Comparison of ENCODE assay signal across 8 cellular contexts in genomic region chr1:161132410-161133219, GRCh38. TPM values are rescaled to one million over a fixed set of nuclear protein-coding genes. Genes with fewer than 3 reads are reported as not detected.
DNase-seq lines count a peak whose midpoint lies in the region; ATAC-seq, FAIRE-seq and TF ChIP-seq lines count a peak whose summit lies in the region.

TSS of gene DEDD (minus strand) at chr1:161132667. CDS start at chr1:161124462, 8,205 bp downstream.

- peak within 1 kb of the TSS; percentile 97 for H3K27ac ChIP-seq in left ventricle myocardium inferior (replicated peaks)
- H3K27ac ChIP-seq in psoas muscle = peak within 1 kb of the TSS; percentile 92

- H3K4me3 Mint-ChIP-seq in T-helper 1 cell treated with Interleukin-12 subunit alpha and Interleukin-12 subunit beta and Interleukin-4 antibody, amounts not matched to agents 30 μg/mL and 1 μg/mL, for 36 hours = no peak within 1 kb of the TSS

- peaks cover 16% of the 10 kb centered on the region for H3K36me3 ChIP-seq in left ventricle myocardium inferior
- H3K36me3 ChIP-seq in psoas muscle (ENCODE audit: insufficient read depth in 1 of 2, low read depth in 1 of 2) = peaks cover 9 to 31% of the 10 kb centered on the region in 2 donors

- H3K27me3 ChIP-seq in left ventricle myocardium inferior (ENCODE audit: low read depth) (no peaks in the 10 kb centered on the region), psoas muscle (ENCODE audit: insufficient read depth in 3 of 3, low read length in 2 of 3) (no peaks in the 10 kb centered on the region)

- in situ Hi-C loops in GM13977 (cut with MboI; ENCODE audit: low pct_unique_long_range_greater_than_20kb, low sequenced_read_pairs, unreplicated experiment) = no loop called here

- peaks cover 37% of the 10 kb centered on the region for H3K4me1 Mint-ChIP-seq in T-helper 1 cell treated with Interleukin-12 subunit alpha and Interleukin-12 subunit beta and Interleukin-4 antibody, amounts not matched to agents 30 μg/mL and 1 μg/mL, for 36 hours (ENCODE audit: low read depth)

- 0% methylated on average over 43 to 68 of the region's 68 CpGs for WGBS in psoas muscle, 3 donors

- peak within 1 kb of the TSS; percentile 88 for H3K27ac Mint-ChIP-seq in T-helper 1 cell treated with Interleukin-12 subunit alpha and Interleukin-12 subunit beta and Interleukin-4 antibody, amounts not matched to agents 30 μg/mL and 1 μg/mL, for 36 hours

- no peaks in the 10 kb centered on the region for H3K9me3 Mint-ChIP-seq in T-helper 1 cell treated with Interleukin-12 subunit alpha and Interleukin-12 subunit beta and Interleukin-4 antibody, amounts not matched to agents 30 μg/mL and 1 μg/mL, for 36 hours

- H3K9me3 ChIP-seq in left ventricle myocardium inferior (replicated peaks) (no peaks in the 10 kb centered on the region), psoas muscle (no peaks in the 10 kb centered on the region)

- H3K4me3 ChIP-seq in left ventricle myocardium inferior (peak within 1 kb of the TSS; percentile 80), psoas muscle (peak within 1 kb of the TSS; percentile 71)

- no peak for FAIRE-seq in urothelium cell line (lab: Jason Lieb, UNC)

- peak; percentile 92 for ATAC-seq in HG02884 (IDR thresholded peaks at IDR 0.05; ENCODE audit: unreplicated experiment)
- ATAC-seq in psoas muscle = peak; percentile 94 to 96 (median 95)

- H3K36me3 Mint-ChIP-seq in T-helper 1 cell treated with Interleukin-12 subunit alpha and Interleukin-12 subunit beta and Interleukin-4 antibody, amounts not matched to agents 30 μg/mL and 1 μg/mL, for 36 hours (ENCODE audit: low read depth) = peaks cover 11% of the 10 kb centered on the region

- intact Hi-C loops in left ventricle myocardium inferior (cut with micrococcal nuclease) (no loop called here), psoas muscle (cut with DNase I) (loop anchor here (1.0 to 5.0 kb wide), 3 partner anchors 22 to 85 kb away; partner anchors contain the start of genes B4GALT3 (in 1 of the 2) and USF1 (in 1 of the 2))

- peak; percentile 96 for DNase-seq in GM13977 (ENCODE audit: low spot score)
- DNase-seq in NCI-H1694 (lab: John Stamatoyannopoulos, UW) = peak; percentile 98
- DNase-seq in amniotic stem cell (lab: John Stamatoyannopoulos, UW) = peak; percentile 85
- DNase-seq in left ventricle myocardium inferior = peak; percentile 93
- peak; percentile 95 to 98 for DNase-seq in psoas muscle
- peak; percentile 91 for DNase-seq in urothelium cell line (ENCODE audit: low spot score)

- H3K27me3 Mint-ChIP-seq in T-helper 1 cell treated with Interleukin-12 subunit alpha and Interleukin-12 subunit beta and Interleukin-4 antibody, amounts not matched to agents 30 μg/mL and 1 μg/mL, for 36 hours (ENCODE audit: low read depth) = no peaks in the 10 kb centered on the region

- TF ChIP-seq CTCF in GM13977 (IDR thresholded peaks at IDR 0.05; ENCODE audit: extremely low read depth, insufficient read depth, missing control alignments) = peak; percentile 12
- no peak for TF ChIP-seq CTCF in left ventricle myocardium inferior (IDR thresholded peaks at IDR 0.05; ENCODE audit: borderline replicate concordance)
- no peak for TF ChIP-seq CTCF in psoas muscle (IDR thresholded peaks at IDR 0.05)

- H3K4me1 ChIP-seq in left ventricle myocardium inferior (peaks cover 71% of the 10 kb centered on the region), psoas muscle (peaks cover 52% of the 10 kb centered on the region)

RNA-seq across cellular contexts. Expression of gene DEDD, which starts in this region (rescaled TPM):
- total RNA-seq in left ventricle myocardium inferior (25.2 TPM), psoas muscle (10 to 100 TPM; 30.4 to 70.8 (median 51.5) TPM)
- 10 to 100 TPM; 45.8 to 65.4 (median 63.5) TPM for polyA plus RNA-seq in psoas muscle

Comparison
In these comparisons a context has a peak if more than half of its experiments do, and no peak if none do; other contexts are left out.
1. Peak in every context shown above with its lines: DNase-seq, ATAC-seq, H3K4me3 ChIP-seq and H3K27ac ChIP-seq.